Comparison of ENCODE assay signal across 8 cellular contexts in the genomic region with DNA sequence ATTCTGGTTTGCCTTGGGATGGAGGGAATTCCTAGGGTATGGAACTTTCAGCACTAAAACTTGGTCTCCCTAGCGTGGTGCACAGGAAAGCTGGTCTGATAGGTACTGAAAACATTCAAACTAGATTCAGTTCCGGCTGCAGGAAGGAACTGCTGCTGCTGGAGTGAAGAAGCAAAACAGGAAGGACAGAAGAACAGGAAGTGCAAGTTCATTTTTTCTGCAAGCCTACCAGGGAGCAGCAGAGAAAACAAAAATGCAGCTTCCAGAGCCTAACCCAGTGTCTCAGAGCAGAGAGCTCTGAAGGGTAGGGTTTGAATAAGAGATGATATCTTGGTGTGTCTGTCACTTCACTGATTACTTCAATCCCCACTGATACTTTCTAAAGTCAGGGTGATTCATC.
DNase-seq lines count a peak whose midpoint lies in the region; ATAC-seq and TF ChIP-seq lines count a peak whose summit lies in the region.

No MANE protein-coding gene starts in this region.

- WGBS in right cardiac atrium: 53% methylated on average over 2 of the region's 2 CpGs

- H3K4me1 ChIP-seq in mucosa of descending colon (ENCODE audit: low read depth) (no peaks in the 10 kb centered on the region), MM.1S (ENCODE audit: low read length) (no peaks in the 10 kb centered on the region), right cardiac atrium (ENCODE audit: control insufficient read depth, insufficient read depth, low read length) (no peaks in the 10 kb centered on the region)

- peaks cover 22% of the 10 kb centered on the region for H3K4me1 Mint-ChIP-seq in activated CD4-positive, alpha-beta T cell treated with anti-CD3 and anti-CD28 coated beads, Interleukin-2, amount 10 ng/mL, durations not matched to agents 7 days and 5 days

- DNase-seq in activated CD4-positive, alpha-beta T cell treated with anti-CD3 and anti-CD28 coated beads, Interleukin-2, amount 10 ng/mL, durations not matched to agents 7 days and 5 days: peak; percentile 50
- DNase-seq in mucosa of descending colon: peak in 1 of 3 donors; percentile 10
- DNase-seq in MM.1S: no peak
- DNase-seq in UCSD-AML1 (lab: John Stamatoyannopoulos, UW; ENCODE audit: unreplicated experiment): no peak
- DNase-seq in right cardiac atrium: no peak
- DNase-seq in DMS114 treated with DMSO at 0.1 percent for 48 hours (lab: John Stamatoyannopoulos, UW; ENCODE audit: unreplicated experiment): no peak

- H3F3A ChIP-seq in MM.1S (ENCODE audit: insufficient read depth, low read length): no peaks in the 10 kb centered on the region

- peaks cover 27% of the 10 kb centered on the region for H3K9me3 Mint-ChIP-seq in activated CD4-positive, alpha-beta T cell treated with anti-CD3 and anti-CD28 coated beads, Interleukin-2, amount 10 ng/mL, durations not matched to agents 7 days and 5 days

- peaks cover 37% of the 10 kb centered on the region for H3K36me3 Mint-ChIP-seq in activated CD4-positive, alpha-beta T cell treated with anti-CD3 and anti-CD28 coated beads, Interleukin-2, amount 10 ng/mL, durations not matched to agents 7 days and 5 days (ENCODE audit: low read depth)

- peak; percentile 65 for ATAC-seq in GM18505 (IDR thresholded peaks at IDR 0.05; ENCODE audit: unreplicated experiment)
- peak; percentile 69 for ATAC-seq in HG03354 (IDR thresholded peaks at IDR 0.05; ENCODE audit: poor library complexity, severe bottlenecking, unreplicated experiment)
- ATAC-seq in mucosa of descending colon: peak; percentile 81
- ATAC-seq in right cardiac atrium: no peak

- H3K27me3 ChIP-seq in MM.1S (replicated peaks; ENCODE audit: insufficient read depth, low read length) (no peaks in the 10 kb centered on the region), right cardiac atrium (ENCODE audit: control insufficient read depth, insufficient read depth) (no peaks in the 10 kb centered on the region)

- H4K20me1 ChIP-seq in MM.1S (ENCODE audit: insufficient read depth, low read length): no peaks in the 10 kb centered on the region

- H3K27ac Mint-ChIP-seq in activated CD4-positive, alpha-beta T cell treated with anti-CD3 and anti-CD28 coated beads, Interleukin-2, amount 10 ng/mL, durations not matched to agents 7 days and 5 days: peak overlapping the region; percentile 94

- no peak for TF ChIP-seq POLR2A in GM18505 (IDR thresholded peaks at IDR 0.05; ENCODE audit: borderline replicate concordance, extremely low read depth, insufficient read depth, insufficient read length)

- CTCF ChIA-PET in activated CD4-positive, alpha-beta T cell treated with anti-CD3 and anti-CD28 coated beads, Interleukin-2, amount 10 ng/mL, durations not matched to agents 7 days and 5 days (lab: Charles Lee): interaction anchor here (1.1 kb wide), 1 partner anchor 11 kb away, joined by 3 read pairs; no protein-coding TSS in a partner anchor

- H3K27ac ChIP-seq in MM.1S (ENCODE audit: low read length) (no peak overlapping the region), right cardiac atrium (ENCODE audit: low read length) (no peak overlapping the region)

- H3K4me3 Mint-ChIP-seq in activated CD4-positive, alpha-beta T cell treated with anti-CD3 and anti-CD28 coated beads, Interleukin-2, amount 10 ng/mL, durations not matched to agents 7 days and 5 days: no peak overlapping the region

- H2AFZ ChIP-seq in MM.1S (ENCODE audit: low read length): no peak overlapping the region

- no peak for TF ChIP-seq CTCF in mucosa of descending colon (IDR thresholded peaks at IDR 0.05)
- TF ChIP-seq CTCF in MM.1S (IDR thresholded peaks at IDR 0.05; ENCODE audit: low read length): no peak

- no peaks in the 10 kb centered on the region for H3K79me2 ChIP-seq in MM.1S (ENCODE audit: low read length)

- H3K36me3 ChIP-seq in mucosa of descending colon (ENCODE audit: low read depth) (no peaks in the 10 kb centered on the region), MM.1S (replicated peaks; ENCODE audit: insufficient read depth, low read length) (no peaks in the 10 kb centered on the region)

- intact Hi-C loops in mucosa of descending colon (cut with DNase I, micrococcal nuclease): no loop called here
- intact Hi-C loops in right cardiac atrium (cut with DNase I): no loop called here

- POLR2A ChIA-PET in activated CD4-positive, alpha-beta T cell treated with anti-CD3 and anti-CD28 coated beads, Interleukin-2, amount 10 ng/mL, durations not matched to agents 7 days and 5 days (lab: Charles Lee): no interaction called here

- H3K9me3 ChIP-seq in mucosa of descending colon: peaks cover 4% of the 10 kb centered on the region
- H3K9me3 ChIP-seq in MM.1S (replicated peaks; ENCODE audit: insufficient read depth, low read length): no peaks in the 10 kb centered on the region
- H3K9me3 ChIP-seq in right cardiac atrium (ENCODE audit: control insufficient read depth, low read length): no peaks in the 10 kb centered on the region

- H3K9ac ChIP-seq in MM.1S (ENCODE audit: low read length): no peak overlapping the region

- H3K4me3 ChIP-seq in mucosa of descending colon (no peak overlapping the region), MM.1S (ENCODE audit: low read length) (no peak overlapping the region), right cardiac atrium (ENCODE audit: low read length) (no peak overlapping the region)

- H3K27me3 Mint-ChIP-seq in activated CD4-positive, alpha-beta T cell treated with anti-CD3 and anti-CD28 coated beads, Interleukin-2, amount 10 ng/mL, durations not matched to agents 7 days and 5 days: no peaks in the 10 kb centered on the region

- no peak overlapping the region for H3K4me2 ChIP-seq in MM.1S (ENCODE audit: low read depth, low read length)

- H3K9me2 ChIP-seq in MM.1S (replicated peaks; ENCODE audit: insufficient read depth, low read length): no peaks in the 10 kb centered on the region

Comparison
In these comparisons a context has a peak if more than half of its experiments do, and no peak if none do; other contexts are left out.
1. ATAC-seq: peak in GM18505 (single experiment), HG03354 (single experiment) and mucosa of descending colon (single experiment); none in right cardiac atrium (0 of 2).